Comparison of ENCODE assay signal across 11 cellular contexts in the genomic region with DNA sequence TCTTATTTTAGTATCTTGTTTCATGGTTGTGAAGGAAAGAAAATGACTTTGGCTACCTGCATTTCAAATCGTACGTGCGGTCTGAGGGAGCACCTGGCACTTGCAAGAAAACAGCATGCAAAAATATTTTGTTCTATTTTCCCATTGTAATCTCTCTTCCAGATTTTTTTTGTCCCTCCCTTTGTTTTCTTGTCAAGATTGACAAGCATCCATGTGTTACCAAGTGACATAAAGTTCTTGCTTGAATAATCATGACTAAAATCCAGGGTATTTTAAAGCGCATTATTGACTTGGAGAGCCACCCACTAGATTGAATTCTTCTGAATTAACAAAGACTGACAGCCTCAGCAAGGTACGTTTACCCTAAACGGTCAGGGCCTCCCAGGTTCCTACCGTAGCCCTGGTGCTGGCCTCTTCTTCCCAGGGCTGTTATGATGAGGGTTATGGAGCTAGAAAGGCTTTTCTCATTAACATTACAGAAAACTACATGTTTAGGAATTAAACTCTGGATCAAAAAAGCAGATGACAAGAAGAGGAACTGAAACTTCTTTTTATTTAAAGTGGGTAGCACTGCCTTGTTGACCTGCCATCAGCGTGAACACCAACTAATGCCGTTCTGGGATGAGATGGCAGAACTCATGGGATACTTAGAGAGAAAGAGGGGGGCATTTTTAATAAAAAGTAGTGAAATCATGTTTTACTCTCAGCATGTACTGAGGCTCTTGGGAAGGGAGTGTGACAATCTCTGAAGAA.
DNase-seq lines count a peak whose midpoint lies in the region; ATAC-seq and TF ChIP-seq lines count a peak whose summit lies in the region.
"Had no signal": no experiment of that assay in that cellular context is flagged by ENCODE, and none has a peak within 500 bp of the region (broad histone marks: within the 10 kb centered on the region; RNA-seq: fewer than 3 reads in every experiment).

No MANE protein-coding gene starts in this region.

- no peak for DNase-seq in GM23338 (ENCODE audit: low spot score)
- DNase-seq in memory B cell (ENCODE audit: low spot score in 2 of 2): no peak
- no peak for DNase-seq in GM13977 (ENCODE audit: low spot score)
- no peak for DNase-seq in NCI-H1048 (lab: John Stamatoyannopoulos, UW)
- no peak for DNase-seq in tibial artery
- no peak for DNase-seq in GM19240 (ENCODE audit: insufficient read length, low spot score)
- DNase-seq: NCI-H1417 treated with DMSO at 0.1 percent for 48 hours had no signal

- H3K36me3 ChIP-seq in GM23338 (ENCODE audit: insufficient read depth) (no peaks in the 10 kb centered on the region), tibial artery (no peaks in the 10 kb centered on the region)

- H3K27me3 Mint-ChIP-seq in GM23338 (ENCODE audit: insufficient read depth, low read depth, poor library complexity) (no peaks in the 10 kb centered on the region), memory B cell (no peaks in the 10 kb centered on the region)

- H3K79me2 ChIP-seq in GM23338 (replicated peaks; ENCODE audit: insufficient read depth): no peaks in the 10 kb centered on the region

- H3K9me2 ChIP-seq in GM23338 (ENCODE audit: insufficient read depth): no peaks in the 10 kb centered on the region

- no peak for TF ChIP-seq CTCF in GM23338 (conservative IDR thresholded peaks at IDR 0.05; ENCODE audit: low read depth in 2 of 2)
- TF ChIP-seq CTCF in GM13977 (IDR thresholded peaks at IDR 0.05; ENCODE audit: extremely low read depth, insufficient read depth, missing control alignments): no peak
- TF ChIP-seq CTCF in tibial artery (IDR thresholded peaks at IDR 0.05): no peak

- no peaks in the 10 kb centered on the region for H3F3A ChIP-seq in GM23338 (replicated peaks; ENCODE audit: low read depth)

- H3K9me3 Mint-ChIP-seq in GM23338: no peaks in the 10 kb centered on the region
- H3K9me3 Mint-ChIP-seq in memory B cell: no peaks in the 10 kb centered on the region
- H3K9me3 Mint-ChIP-seq: stimulated activated naive CD8-positive, alpha-beta T cell treated with anti-CD3 and anti-CD28 coated beads, Interleukin-15, Interleukin-2, amounts not matched to agents 100 ng/mL and 50 ng/mL, for 24 hours had no signal

- ATAC-seq in GM19025 (IDR thresholded peaks at IDR 0.05; ENCODE audit: low read depth, unreplicated experiment) (peak; percentile 55), GM23338 (peak; percentile 53), HG03378 (IDR thresholded peaks at IDR 0.05; ENCODE audit: unreplicated experiment) (peak; percentile 68), memory B cell (ENCODE audit: low read depth) (peak; percentile 44)
- ATAC-seq: Panc1 had no signal

- H2AFZ ChIP-seq in GM23338: no peak overlapping the region

- intact Hi-C loops in tibial artery (cut with DNase I; ENCODE audit: low total_unique reads): no loop called here

- H3K27ac Mint-ChIP-seq in GM23338 (no peak overlapping the region), memory B cell (no peak overlapping the region)
- H3K27ac Mint-ChIP-seq: stimulated activated naive CD8-positive, alpha-beta T cell treated with anti-CD3 and anti-CD28 coated beads, Interleukin-15, Interleukin-2, amounts not matched to agents 100 ng/mL and 50 ng/mL, for 24 hours had no signal

- H4K20me1 ChIP-seq in GM23338 (replicated peaks; ENCODE audit: insufficient read depth): no peaks in the 10 kb centered on the region

- H3K36me3 Mint-ChIP-seq in GM23338 (ENCODE audit: low read depth) (no peaks in the 10 kb centered on the region), memory B cell (no peaks in the 10 kb centered on the region)

- no peaks in the 10 kb centered on the region for H3K9me3 ChIP-seq in tibial artery

- no peak overlapping the region for H3K4me2 ChIP-seq in GM23338

- in situ Hi-C loops in GM13977 (cut with MboI; ENCODE audit: low pct_unique_long_range_greater_than_20kb, low sequenced_read_pairs, unreplicated experiment): no loop called here

- H3K4me3 Mint-ChIP-seq in GM23338 (no peak overlapping the region), memory B cell (no peak overlapping the region)
- H3K4me3 Mint-ChIP-seq: stimulated activated naive CD8-positive, alpha-beta T cell treated with anti-CD3 and anti-CD28 coated beads, Interleukin-15, Interleukin-2, amounts not matched to agents 100 ng/mL and 50 ng/mL, for 24 hours had no signal

- H3K4me1 ChIP-seq in GM23338 (ENCODE audit: insufficient read depth): peaks cover 5% of the 10 kb centered on the region; the same call in 1 of the 2 replicates
- peaks cover 0 to 8% (median 0%) of the 10 kb centered on the region in 4 donors for H3K4me1 ChIP-seq in tibial artery

- H3K27me3 ChIP-seq in GM23338 (ENCODE audit: insufficient read depth) (no peaks in the 10 kb centered on the region), tibial artery (no peaks in the 10 kb centered on the region)

- peaks cover 22% of the 10 kb centered on the region for H3K4me1 Mint-ChIP-seq in GM23338
- peaks cover 4% of the 10 kb centered on the region for H3K4me1 Mint-ChIP-seq in memory B cell

- H3K27ac ChIP-seq in GM23338 (ENCODE audit: low read depth) (no peak overlapping the region), tibial artery (peak overlapping the region in 1 of 2 donors; percentile 10)

- H3K4me3 ChIP-seq in GM23338 (no peak overlapping the region), tibial artery (no peak overlapping the region)

TF ChIP-seq in GM23338, 12 proteins besides CTCF, POLR2A, EP300 and RAD21:
- TF ChIP-seq CREB1 (CRISPR knock-in tag; IDR thresholded peaks at IDR 0.05; ENCODE audit: low read depth) (no peak), ZNF331 (CRISPR knock-in tag; IDR thresholded peaks at IDR 0.05; ENCODE audit: low read depth) (no peak), JUNB (IDR thresholded peaks at IDR 0.05; ENCODE audit: unreplicated experiment) (no peak), ZNF114 (CRISPR knock-in tag; IDR thresholded peaks at IDR 0.05) (no peak), EZH2phosphoT487 (IDR thresholded peaks at IDR 0.05; ENCODE audit: unreplicated experiment) (no peak), NANOG (IDR thresholded peaks at IDR 0.05; ENCODE audit: borderline replicate concordance) (no peak), POLR2AphosphoS5 (IDR thresholded peaks at IDR 0.05; ENCODE audit: low read depth) (no peak)
- TF ChIP-seq, protein P1, sequence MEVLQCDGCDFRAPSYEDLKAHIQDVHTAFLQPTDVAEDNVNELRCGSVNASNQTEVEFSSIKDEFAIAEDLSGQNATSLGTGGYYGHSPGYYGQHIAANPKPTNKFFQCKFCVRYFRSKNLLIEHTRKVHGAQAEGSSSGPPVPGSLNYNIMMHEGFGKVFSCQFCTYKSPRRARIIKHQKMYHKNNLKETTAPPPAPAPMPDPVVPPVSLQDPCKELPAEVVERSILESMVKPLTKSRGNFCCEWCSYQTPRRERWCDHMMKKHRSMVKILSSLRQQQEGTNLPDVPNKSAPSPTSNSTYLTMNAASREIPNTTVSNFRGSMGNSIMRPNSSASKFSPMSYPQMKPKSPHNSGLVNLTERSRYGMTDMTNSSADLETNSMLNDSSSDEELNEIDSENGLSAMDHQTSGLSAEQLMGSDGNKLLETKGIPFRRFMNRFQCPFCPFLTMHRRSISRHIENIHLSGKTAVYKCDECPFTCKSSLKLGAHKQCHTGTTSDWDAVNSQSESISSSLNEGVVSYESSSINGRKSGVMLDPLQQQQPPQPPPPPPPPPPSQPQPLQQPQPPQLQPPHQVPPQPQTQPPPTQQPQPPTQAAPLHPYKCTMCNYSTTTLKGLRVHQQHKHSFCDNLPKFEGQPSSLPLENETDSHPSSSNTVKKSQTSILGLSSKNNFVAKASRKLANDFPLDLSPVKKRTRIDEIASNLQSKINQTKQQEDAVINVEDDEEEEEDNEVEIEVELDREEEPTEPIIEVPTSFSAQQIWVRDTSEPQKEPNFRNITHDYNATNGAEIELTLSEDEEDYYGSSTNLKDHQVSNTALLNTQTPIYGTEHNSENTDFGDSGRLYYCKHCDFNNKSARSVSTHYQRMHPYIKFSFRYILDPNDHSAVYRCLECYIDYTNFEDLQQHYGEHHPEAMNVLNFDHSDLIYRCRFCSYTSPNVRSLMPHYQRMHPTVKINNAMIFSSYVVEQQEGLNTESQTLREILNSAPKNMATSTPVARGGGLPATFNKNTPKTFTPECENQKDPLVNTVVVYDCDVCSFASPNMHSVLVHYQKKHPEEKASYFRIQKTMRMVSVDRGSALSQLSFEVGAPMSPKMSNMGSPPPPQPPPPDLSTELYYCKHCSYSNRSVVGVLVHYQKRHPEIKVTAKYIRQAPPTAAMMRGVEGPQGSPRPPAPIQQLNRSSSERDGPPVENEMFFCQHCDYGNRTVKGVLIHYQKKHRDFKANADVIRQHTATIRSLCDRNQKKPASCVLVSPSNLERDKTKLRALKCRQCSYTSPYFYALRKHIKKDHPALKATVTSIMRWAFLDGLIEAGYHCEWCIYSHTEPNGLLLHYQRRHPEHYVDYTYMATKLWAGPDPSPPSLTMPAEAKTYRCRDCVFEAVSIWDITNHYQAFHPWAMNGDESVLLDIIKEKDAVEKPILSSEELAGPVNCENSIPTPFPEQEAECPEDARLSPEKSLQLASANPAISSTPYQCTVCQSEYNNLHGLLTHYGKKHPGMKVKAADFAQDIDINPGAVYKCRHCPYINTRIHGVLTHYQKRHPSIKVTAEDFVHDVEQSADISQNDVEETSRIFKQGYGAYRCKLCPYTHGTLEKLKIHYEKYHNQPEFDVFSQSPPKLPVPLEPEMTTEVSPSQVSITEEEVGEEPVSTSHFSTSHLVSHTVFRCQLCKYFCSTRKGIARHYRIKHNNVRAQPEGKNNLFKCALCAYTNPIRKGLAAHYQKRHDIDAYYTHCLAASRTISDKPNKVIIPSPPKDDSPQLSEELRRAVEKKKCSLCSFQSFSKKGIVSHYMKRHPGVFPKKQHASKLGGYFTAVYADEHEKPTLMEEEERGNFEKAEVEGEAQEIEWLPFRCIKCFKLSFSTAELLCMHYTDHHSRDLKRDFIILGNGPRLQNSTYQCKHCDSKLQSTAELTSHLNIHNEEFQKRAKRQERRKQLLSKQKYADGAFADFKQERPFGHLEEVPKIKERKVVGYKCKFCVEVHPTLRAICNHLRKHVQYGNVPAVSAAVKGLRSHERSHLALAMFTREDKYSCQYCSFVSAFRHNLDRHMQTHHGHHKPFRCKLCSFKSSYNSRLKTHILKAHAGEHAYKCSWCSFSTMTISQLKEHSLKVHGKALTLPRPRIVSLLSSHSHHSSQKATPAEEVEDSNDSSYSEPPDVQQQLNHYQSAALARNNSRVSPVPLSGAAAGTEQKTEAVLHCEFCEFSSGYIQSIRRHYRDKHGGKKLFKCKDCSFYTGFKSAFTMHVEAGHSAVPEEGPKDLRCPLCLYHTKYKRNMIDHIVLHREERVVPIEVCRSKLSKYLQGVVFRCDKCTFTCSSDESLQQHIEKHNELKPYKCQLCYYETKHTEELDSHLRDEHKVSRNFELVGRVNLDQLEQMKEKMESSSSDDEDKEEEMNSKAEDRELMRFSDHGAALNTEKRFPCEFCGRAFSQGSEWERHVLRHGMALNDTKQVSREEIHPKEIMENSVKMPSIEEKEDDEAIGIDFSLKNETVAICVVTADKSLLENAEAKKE (CRISPR knock-in tag; IDR thresholded peaks at IDR 0.05): no peak
